In genomic region chr2:234304945-234305344, GRCh38 we compare ENCODE assay signal across 10 cellular contexts.
DNase-seq lines count a peak whose midpoint lies in the region; ATAC-seq and TF ChIP-seq lines count a peak whose summit lies in the region.
"Had no signal": no experiment of that assay in that cellular context is flagged by ENCODE, and none has a peak within 500 bp of the region (broad histone marks: within the 10 kb centered on the region; RNA-seq: fewer than 3 reads in every experiment).

No MANE protein-coding gene starts in this region.

- CTCF ChIA-PET in PC-3 (lab: Charles Lee), result no interaction called here
- CTCF ChIA-PET in activated CD8-positive, alpha-beta T cell treated with anti-CD3 and anti-CD28 coated beads, Interleukin-2, amount 10 ng/mL, durations not matched to agents 7 days and 5 days (lab: Charles Lee), result no interaction called here

- no TSS peak for BruUV-seq in PC-3 (replicated peaks; lab: Mats Ljungman, UMichigan)

- peak overlapping the region; percentile 36 for H2AFZ ChIP-seq in PC-3 (ENCODE audit: low read length)

- no peaks in the 10 kb centered on the region for H3F3A ChIP-seq in PC-3 (ENCODE audit: low read length, unreplicated experiment)

- H3K4me1 Mint-ChIP-seq in immature natural killer cell, result peaks cover 44 to 47% of the 10 kb centered on the region in 2 donors
- peaks cover 73% of the 10 kb centered on the region for H3K4me1 Mint-ChIP-seq in activated CD8-positive, alpha-beta T cell treated with anti-CD3 and anti-CD28 coated beads, Interleukin-2, amount 10 ng/mL, durations not matched to agents 7 days and 5 days (ENCODE audit: low read depth)

- intact Hi-C loops in PC-3 (cut with micrococcal nuclease) (loop anchor here (5.0 kb wide), 3 partner anchors 57 to 197 kb away; no protein-coding TSS in a partner anchor), Right ventricle myocardium inferior (cut with DNase I) (no loop called here)

- H3K79me2 ChIP-seq in PC-3 (ENCODE audit: low read length), result no peaks in the 10 kb centered on the region

- peak overlapping the region; percentile 5; the same call in 1 of the 2 replicates for H3K4me2 ChIP-seq in PC-3 (ENCODE audit: low read length)

- DNase-seq in HAP-1 (ENCODE audit: low spot score in 2 of 2), result peak; percentile 41 to 57
- peak; percentile 64 for DNase-seq in PC-3
- no peak for DNase-seq in epithelial cell of prostate (ENCODE audit: low read depth, low spot score)
- peak; percentile 79 for DNase-seq in renal cortical epithelial cell (ENCODE audit: low read depth)
- no peak for DNase-seq in immature natural killer cell
- no peak for DNase-seq in activated CD8-positive, alpha-beta T cell treated with anti-CD3 and anti-CD28 coated beads, Interleukin-2, amount 10 ng/mL, durations not matched to agents 7 days and 5 days
- no peak for DNase-seq in Right ventricle myocardium inferior (ENCODE audit: missing footprints)
- DNase-seq: NCI-H2029; stimulated activated naive CD8-positive, alpha-beta T cell treated with anti-CD3 and anti-CD28 coated beads, Interleukin-15, Interleukin-2, amounts not matched to agents 100 U/mL and 50 U/mL, for 24 hours had no signal

- H3K4me3 ChIP-seq in HAP-1 (no peak overlapping the region), PC-3 (ENCODE audit: low read length) (no peak overlapping the region)

- no peak overlapping the region for H3K4me3 Mint-ChIP-seq in immature natural killer cell
- H3K4me3 Mint-ChIP-seq in activated CD8-positive, alpha-beta T cell treated with anti-CD3 and anti-CD28 coated beads, Interleukin-2, amount 10 ng/mL, durations not matched to agents 7 days and 5 days, result no peak overlapping the region

- peaks cover 0 to 19% (median 4%) of the 10 kb centered on the region in 3 donors for H3K36me3 Mint-ChIP-seq in immature natural killer cell
- H3K36me3 Mint-ChIP-seq in activated CD8-positive, alpha-beta T cell treated with anti-CD3 and anti-CD28 coated beads, Interleukin-2, amount 10 ng/mL, durations not matched to agents 7 days and 5 days (ENCODE audit: low read depth), result peaks cover 6% of the 10 kb centered on the region

- in situ Hi-C loops in HAP-1 (cut with MboI; ENCODE audit: low sequenced_read_pairs), result no loop called here

- H3K27me3 Mint-ChIP-seq in immature natural killer cell (ENCODE audit: low read depth in 3 of 3), result peaks cover 0 to 3% (median 3%) of the 10 kb centered on the region in 3 donors
- H3K27me3 Mint-ChIP-seq in activated CD8-positive, alpha-beta T cell treated with anti-CD3 and anti-CD28 coated beads, Interleukin-2, amount 10 ng/mL, durations not matched to agents 7 days and 5 days (ENCODE audit: low read depth), result no peaks in the 10 kb centered on the region

- no peaks in the 10 kb centered on the region for H3K9me2 ChIP-seq in PC-3 (replicated peaks; ENCODE audit: low read length)

- H3K36me3 ChIP-seq in HAP-1 (replicated peaks), result no peaks in the 10 kb centered on the region
- no peaks in the 10 kb centered on the region for H3K36me3 ChIP-seq in PC-3 (ENCODE audit: low read depth, low read length)

- peak overlapping the region; percentile 3; the same call in 1 of the 2 replicates for H3K9ac ChIP-seq in PC-3 (ENCODE audit: low read length)

- peak; percentile 18 for ATAC-seq in PC-3
- ATAC-seq in activated CD8-positive, alpha-beta T cell treated with anti-CD3 and anti-CD28 coated beads, Interleukin-2, amount 10 ng/mL, durations not matched to agents 7 days and 5 days, result no peak
- no peak for ATAC-seq in Right ventricle myocardium inferior
- ATAC-seq: HepG2; stimulated activated naive CD8-positive, alpha-beta T cell treated with anti-CD3 and anti-CD28 coated beads, Interleukin-15, Interleukin-2, amounts not matched to agents 100 U/mL and 50 U/mL, for 24 hours had no signal

- POLR2A ChIA-PET in PC-3 (lab: Charles Lee; ENCODE audit: unreplicated experiment), result no interaction called here
- POLR2A ChIA-PET in activated CD8-positive, alpha-beta T cell treated with anti-CD3 and anti-CD28 coated beads, Interleukin-2, amount 10 ng/mL, durations not matched to agents 7 days and 5 days (lab: Charles Lee), result interaction anchor here (1.2 kb wide), 1 partner anchor 121 kb away, joined by 3 read pairs; no protein-coding TSS in a partner anchor

- peak overlapping the region; percentile 52 for H3K27ac ChIP-seq in PC-3 (ENCODE audit: low read length)
- peak overlapping the region; percentile 74 for H3K27ac ChIP-seq in epithelial cell of prostate

- H3K27me3 ChIP-seq in HAP-1 (ENCODE audit: low read depth) (no peaks in the 10 kb centered on the region), PC-3 (ENCODE audit: low read length) (no peaks in the 10 kb centered on the region)

- H3K27ac Mint-ChIP-seq in immature natural killer cell, result peak overlapping the region in 3 of 6 donors; percentile 6 to 50 (median 21)
- H3K27ac Mint-ChIP-seq in activated CD8-positive, alpha-beta T cell treated with anti-CD3 and anti-CD28 coated beads, Interleukin-2, amount 10 ng/mL, durations not matched to agents 7 days and 5 days, result no peak overlapping the region

- no peaks in the 10 kb centered on the region for H3K9me3 ChIP-seq in HAP-1
- H3K9me3 ChIP-seq in PC-3 (ENCODE audit: low read length), result no peaks in the 10 kb centered on the region

- TF ChIP-seq CTCF in PC-3 (conservative IDR thresholded peaks at IDR 0.05; ENCODE audit: low read depth, low read length), result no peak

- H4K20me1 ChIP-seq in PC-3 (ENCODE audit: low read length), result no peaks in the 10 kb centered on the region

- no peaks in the 10 kb centered on the region for H3K9me3 Mint-ChIP-seq in immature natural killer cell
- H3K9me3 Mint-ChIP-seq in activated CD8-positive, alpha-beta T cell treated with anti-CD3 and anti-CD28 coated beads, Interleukin-2, amount 10 ng/mL, durations not matched to agents 7 days and 5 days (ENCODE audit: insufficient read depth), result no peaks in the 10 kb centered on the region

- H3K4me1 ChIP-seq in HAP-1, result peaks cover 5% of the 10 kb centered on the region
- peaks cover 47% of the 10 kb centered on the region for H3K4me1 ChIP-seq in PC-3 (ENCODE audit: insufficient read depth, low read length)

Comparison
In these comparisons a context has a peak if more than half of its experiments do, and no peak if none do; other contexts are left out.
1. DNase-seq: peak in HAP-1 (2 of 2), PC-3 (single experiment) and renal cortical epithelial cell (single experiment); none in epithelial cell of prostate (single experiment), immature natural killer cell (0 of 3), activated CD8-positive, alpha-beta T cell treated with anti-CD3 and anti-CD28 coated beads, Interleukin-2, amount 10 ng/mL, durations not matched to agents 7 days and 5 days (single experiment) and Right ventricle myocardium inferior (single experiment).